Comparison of ENCODE assay signal across 1 cellular context in the genomic region with DNA sequence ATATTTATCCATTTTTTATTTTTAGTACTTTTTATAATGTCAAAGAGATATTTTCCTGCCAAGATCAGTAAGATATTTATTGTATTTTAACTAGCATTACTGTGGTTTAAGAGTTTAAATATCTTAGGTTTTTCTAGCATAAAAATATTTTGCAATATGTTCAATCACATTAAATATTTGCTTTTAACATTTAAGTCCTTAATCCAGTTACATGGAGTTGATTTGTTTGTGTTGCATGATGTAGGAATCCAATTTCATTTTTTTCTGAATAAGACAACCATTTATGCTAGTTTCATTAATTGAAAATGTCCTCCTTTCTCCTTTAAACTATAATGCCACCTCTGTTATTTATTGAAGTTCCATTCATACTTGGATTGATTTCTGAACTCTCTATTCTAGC.
TF ChIP-seq lines count a peak whose summit lies in the region.

No MANE protein-coding gene starts in this region.

TF ChIP-seq in IMR-90, 13 proteins besides CTCF, POLR2A, EP300 and RAD21:
- TF ChIP-seq MAFK (IDR thresholded peaks at IDR 0.05; ENCODE audit: low read depth, low read length): no peak
- no peak for TF ChIP-seq RCOR1 (IDR thresholded peaks at IDR 0.05; ENCODE audit: insufficient replicate concordance, low read length)
- no peak for TF ChIP-seq CEBPB (IDR thresholded peaks at IDR 0.05; ENCODE audit: low read depth, low read length)
- TF ChIP-seq RFX5 (IDR thresholded peaks at IDR 0.05; ENCODE audit: low read depth, low read length): no peak
- TF ChIP-seq, protein P1, sequence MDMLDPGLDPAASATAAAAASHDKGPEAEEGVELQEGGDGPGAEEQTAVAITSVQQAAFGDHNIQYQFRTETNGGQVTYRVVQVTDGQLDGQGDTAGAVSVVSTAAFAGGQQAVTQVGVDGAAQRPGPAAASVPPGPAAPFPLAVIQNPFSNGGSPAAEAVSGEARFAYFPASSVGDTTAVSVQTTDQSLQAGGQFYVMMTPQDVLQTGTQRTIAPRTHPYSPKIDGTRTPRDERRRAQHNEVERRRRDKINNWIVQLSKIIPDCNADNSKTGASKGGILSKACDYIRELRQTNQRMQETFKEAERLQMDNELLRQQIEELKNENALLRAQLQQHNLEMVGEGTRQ (IDR thresholded peaks at IDR 0.05; ENCODE audit: low read depth, low read length): no peak
- no peak for TF ChIP-seq MXI1 (IDR thresholded peaks at IDR 0.05; ENCODE audit: borderline replicate concordance, low read depth, low read length)
- no peak for TF ChIP-seq BHLHE40 (IDR thresholded peaks at IDR 0.05; ENCODE audit: low read depth, low read length)
- TF ChIP-seq NFE2L2 (IDR thresholded peaks at IDR 0.05; ENCODE audit: low read depth, low read length): no peak
- no peak for TF ChIP-seq SMC3 (IDR thresholded peaks at IDR 0.05; ENCODE audit: low read depth, low read length)
- TF ChIP-seq, protein P2, sequence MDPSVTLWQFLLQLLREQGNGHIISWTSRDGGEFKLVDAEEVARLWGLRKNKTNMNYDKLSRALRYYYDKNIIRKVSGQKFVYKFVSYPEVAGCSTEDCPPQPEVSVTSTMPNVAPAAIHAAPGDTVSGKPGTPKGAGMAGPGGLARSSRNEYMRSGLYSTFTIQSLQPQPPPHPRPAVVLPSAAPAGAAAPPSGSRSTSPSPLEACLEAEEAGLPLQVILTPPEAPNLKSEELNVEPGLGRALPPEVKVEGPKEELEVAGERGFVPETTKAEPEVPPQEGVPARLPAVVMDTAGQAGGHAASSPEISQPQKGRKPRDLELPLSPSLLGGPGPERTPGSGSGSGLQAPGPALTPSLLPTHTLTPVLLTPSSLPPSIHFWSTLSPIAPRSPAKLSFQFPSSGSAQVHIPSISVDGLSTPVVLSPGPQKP (IDR thresholded peaks at IDR 0.05; ENCODE audit: borderline replicate concordance, low read depth, low read length): no peak
- no peak for TF ChIP-seq MAZ (IDR thresholded peaks at IDR 0.05; ENCODE audit: borderline replicate concordance, low read depth, low read length)
- TF ChIP-seq FOS (IDR thresholded peaks at IDR 0.05; ENCODE audit: low read depth, low read length): no peak
- TF ChIP-seq CHD1 (IDR thresholded peaks at IDR 0.05; ENCODE audit: low read depth, low read length): no peak
